In genomic region chr21:45542667-45543370, GRCh38 we compare ENCODE assay signal across 9 cellular contexts. TPM values are rescaled to one million over a fixed set of nuclear protein-coding genes. Genes with fewer than 3 reads are reported as not detected.
DNase-seq lines count a peak whose midpoint lies in the region; ATAC-seq, FAIRE-seq and TF ChIP-seq lines count a peak whose summit lies in the region.
"Had no signal": no experiment of that assay in that cellular context is flagged by ENCODE, and none has a peak within 500 bp of the region (broad histone marks: within the 10 kb centered on the region; RNA-seq: fewer than 3 reads in every experiment).

No MANE protein-coding gene starts in this region.

- H3K4me1 Mint-ChIP-seq in Caco-2 (ENCODE audit: low read depth, unreplicated experiment) (peaks cover 13% of the 10 kb centered on the region), endothelial cell (ENCODE audit: unreplicated experiment) (peaks cover 6% of the 10 kb centered on the region)

- H3K27ac Mint-ChIP-seq in Caco-2 (ENCODE audit: unreplicated experiment) (no peak overlapping the region), endothelial cell (ENCODE audit: unreplicated experiment) (no peak overlapping the region)

- peak overlapping the region; percentile 68 for H3K4me2 ChIP-seq in PC-9
- H3K4me2 ChIP-seq in neuronal stem cell (ENCODE audit: insufficient read depth, low read length, poor library complexity, severe bottlenecking) = peak overlapping the region; percentile 69

- H2BK15ac ChIP-seq in neuronal stem cell (ENCODE audit: low read length) = peak overlapping the region; percentile 94

- H3K23ac ChIP-seq in neuronal stem cell (ENCODE audit: low read depth, low read length, poor library complexity) = no peak overlapping the region

- peaks cover 19% of the 10 kb centered on the region for H3K79me1 ChIP-seq in neuronal stem cell (ENCODE audit: low read depth, low read length)

- H3K9me3 ChIP-seq in Caco-2 (no peaks in the 10 kb centered on the region), PC-9 (ENCODE audit: insufficient read depth, low read depth) (no peaks in the 10 kb centered on the region), neuronal stem cell (replicated peaks in 1 of 2; ENCODE audit: control insufficient read depth in 2 of 2, insufficient read depth in 1 of 2, low read depth in 1 of 2, low read length in 2 of 2) (no peaks in the 10 kb centered on the region)

- H3F3A ChIP-seq in PC-9 (ENCODE audit: insufficient read depth, low read depth) = no peaks in the 10 kb centered on the region

- no peak overlapping the region for H3K4ac ChIP-seq in neuronal stem cell (ENCODE audit: low read length)

- no peak overlapping the region for H2AFZ ChIP-seq in PC-9
- H2AFZ ChIP-seq in neuronal stem cell (ENCODE audit: low read length) = peak overlapping the region; percentile 90

- no peaks in the 10 kb centered on the region for H3K36me3 Mint-ChIP-seq in Caco-2 (ENCODE audit: insufficient read depth, unreplicated experiment)
- H3K36me3 Mint-ChIP-seq in endothelial cell (ENCODE audit: low read depth, unreplicated experiment) = peaks cover 4% of the 10 kb centered on the region

- H3K27ac ChIP-seq in PC-9 (no peak overlapping the region), neuronal stem cell (replicated peaks; ENCODE audit: low read length) (no peak overlapping the region)

- H4K8ac ChIP-seq in neuronal stem cell (ENCODE audit: low read depth, low read length) = no peak overlapping the region

- ATAC-seq in HG03378 (IDR thresholded peaks at IDR 0.05; ENCODE audit: unreplicated experiment) (no peak), GM21423 (IDR thresholded peaks at IDR 0.05; ENCODE audit: unreplicated experiment) (no peak)

- no peaks in the 10 kb centered on the region for H3K9me2 ChIP-seq in PC-9 (ENCODE audit: insufficient read depth)

- peak overlapping the region; percentile 89 for H3K14ac ChIP-seq in neuronal stem cell (ENCODE audit: low read length)

- intact Hi-C loops in Caco-2 (cut with micrococcal nuclease; ENCODE audit: unreplicated experiment) (no loop called here), PC-9 (cut with micrococcal nuclease; ENCODE audit: unreplicated experiment) (no loop called here)

- no peak overlapping the region for H2BK120ac ChIP-seq in neuronal stem cell (ENCODE audit: low read depth, low read length)

- H3K18ac ChIP-seq in neuronal stem cell (ENCODE audit: low read length) = peak overlapping the region; percentile 83

- no peak for TF ChIP-seq CTCF in Caco-2 (IDR thresholded peaks at IDR 0.05; ENCODE audit: insufficient read depth in 1 of 2, low read depth in 1 of 2, low read length in 1 of 2, severe bottlenecking in 1 of 2, unreplicated experiment in 1 of 2)
- no peak for TF ChIP-seq CTCF in PC-9 (conservative IDR thresholded peaks at IDR 0.05)
- TF ChIP-seq CTCF in endothelial cell (IDR thresholded peaks at IDR 0.05; ENCODE audit: unreplicated experiment) = no peak
- TF ChIP-seq CTCF in D721Med (IDR thresholded peaks at IDR 0.05; ENCODE audit: insufficient read depth, missing control alignments) = no peak

- no peak for FAIRE-seq in D721Med (lab: Jason Lieb, UNC)

- no CpG with 5 or more reads among the region's 55 CpGs for WGBS in neuronal stem cell (ENCODE audit: extremely low coverage in 2 of 2, insufficient read length in 2 of 2, insufficient replicate concordance in 1 of 2), 2 donors

- POLR2A ChIA-PET in Caco-2 (lab: Charles Lee) (no interaction called here), PC-9 (lab: Charles Lee; ENCODE audit: unreplicated experiment) (no interaction called here)

- no peaks in the 10 kb centered on the region for H3K27me3 ChIP-seq in Caco-2 (replicated peaks; ENCODE audit: control insufficient read depth, insufficient read depth, low read length)
- H3K27me3 ChIP-seq in PC-9 (ENCODE audit: insufficient read depth, low read depth) = no peaks in the 10 kb centered on the region
- peaks cover 0 to 11% (median 0%) of the 10 kb centered on the region in 3 experiments for H3K27me3 ChIP-seq in neuronal stem cell (ENCODE audit: control insufficient read depth in 3 of 3, insufficient read depth in 3 of 3, low read depth in 1 of 3, low read length in 3 of 3)

- H3K9me3 Mint-ChIP-seq in Caco-2 (ENCODE audit: unreplicated experiment) (no peaks in the 10 kb centered on the region), endothelial cell (ENCODE audit: unreplicated experiment) (no peaks in the 10 kb centered on the region)
- H3K9me3 Mint-ChIP-seq: neural crest cell had no signal

- H4K20me1 ChIP-seq in PC-9 (ENCODE audit: insufficient read depth) = no peaks in the 10 kb centered on the region

- no peak overlapping the region for H4K91ac ChIP-seq in neuronal stem cell (ENCODE audit: low read depth, low read length, poor library complexity)

- peak overlapping the region; percentile 86 for H3K9ac ChIP-seq in neuronal stem cell (ENCODE audit: low read depth, low read length, poor library complexity)

- no peaks in the 10 kb centered on the region for H3K36me3 ChIP-seq in Caco-2 (ENCODE audit: control insufficient read depth, insufficient read depth, low read length)
- no peaks in the 10 kb centered on the region for H3K36me3 ChIP-seq in PC-9 (ENCODE audit: low read depth)
- peaks cover 0 to 2% of the 10 kb centered on the region in 2 donors for H3K36me3 ChIP-seq in neuronal stem cell (replicated peaks in 1 of 2; ENCODE audit: control insufficient read depth in 2 of 2, insufficient read depth in 2 of 2, low read length in 2 of 2)

- peaks cover 20% of the 10 kb centered on the region for H3K79me2 ChIP-seq in PC-9 (ENCODE audit: low read depth)

- peak overlapping the region; percentile 69 for H3K4me3 Mint-ChIP-seq in Caco-2 (ENCODE audit: unreplicated experiment)
- H3K4me3 Mint-ChIP-seq in endothelial cell (ENCODE audit: unreplicated experiment) = no peak overlapping the region

- H3K4me1 ChIP-seq in Caco-2 (peaks cover 31% of the 10 kb centered on the region), PC-9 (replicated peaks; ENCODE audit: insufficient read depth) (0 out of 2 replicates have a peak, but pooled peaks cover 6% of the 10 kb centered on the region), neuronal stem cell (ENCODE audit: control insufficient read depth in 2 of 2, insufficient read depth in 1 of 2, low read depth in 1 of 2, low read length in 2 of 2) (peaks cover 10 to 12% of the 10 kb centered on the region in 2 donors)

- H3K27me3 Mint-ChIP-seq in Caco-2 (ENCODE audit: insufficient read depth, unreplicated experiment) (no peaks in the 10 kb centered on the region), endothelial cell (ENCODE audit: unreplicated experiment) (peaks cover 7% of the 10 kb centered on the region)

- CTCF ChIA-PET in Caco-2 (lab: Charles Lee) (interaction anchor here (0.6 kb wide), 1 partner anchor 175 kb away, joined by 9 read pairs; no protein-coding TSS in a partner anchor), PC-9 (lab: Charles Lee) (interaction anchor here (0.6 kb wide), 1 partner anchor 15 kb away, joined by 4 read pairs; no protein-coding TSS in a partner anchor)

- H2BK5ac ChIP-seq in neuronal stem cell (ENCODE audit: low read length) = peak overlapping the region; percentile 66

- BruUV-seq in Caco-2 (replicated peaks; lab: Mats Ljungman, UMichigan) = TSS peak; percentile 22
- BruUV-seq in PC-9 (replicated peaks; lab: Mats Ljungman, UMichigan) = TSS peak; percentile 51

- H3K4me3 ChIP-seq in Caco-2 (ENCODE audit: low read depth, low read length) (peak overlapping the region; percentile 40), PC-9 (peak overlapping the region; percentile 73; the same call in 1 of the 2 replicates), neuronal stem cell (ENCODE audit: low read length in 2 of 2) (peak overlapping the region; percentile 58 to 84)

- H2BK12ac ChIP-seq in neuronal stem cell (ENCODE audit: low read length) = peak overlapping the region; percentile 47

- DNase-seq in Caco-2 = peak in 1 of 2 experiments; percentile 33
- no peak for DNase-seq in PC-9
- DNase-seq in endothelial cell (ENCODE audit: low spot score) = peak; percentile 7
- DNase-seq in neuronal stem cell (ENCODE audit: low spot score) = no peak
- no peak for DNase-seq in D721Med (ENCODE audit: insufficient read length, low spot score)
- no peak for DNase-seq in SKM-1 treated with dmso at 0.1 percent for 144 hours (lab: John Stamatoyannopoulos, UW; ENCODE audit: unreplicated experiment)

- peak overlapping the region; percentile 99 for H2AK5ac ChIP-seq in neuronal stem cell (ENCODE audit: low read depth, low read length)

RNA-seq across cellular contexts. Expression of gene SLC19A1, which starts 0.6 kb away (rescaled TPM):
- 45.4 and 47.3 TPM in 2 replicates for total RNA-seq in Caco-2 (2022)
- total RNA-seq in PC-9 (2021) = 22.6 and 25.0 TPM in 2 replicates
- total RNA-seq in endothelial cell (ENCODE audit: unreplicated experiment) = 27.1 TPM
- 16.6 TPM for polyA plus RNA-seq in neuronal stem cell (2013, experiment 1 of 2)
- 16.2 TPM for polyA plus RNA-seq in neuronal stem cell (2013, experiment 2 of 2)
